26 cellular contexts compared by ENCODE assay signal in the genomic region with DNA sequence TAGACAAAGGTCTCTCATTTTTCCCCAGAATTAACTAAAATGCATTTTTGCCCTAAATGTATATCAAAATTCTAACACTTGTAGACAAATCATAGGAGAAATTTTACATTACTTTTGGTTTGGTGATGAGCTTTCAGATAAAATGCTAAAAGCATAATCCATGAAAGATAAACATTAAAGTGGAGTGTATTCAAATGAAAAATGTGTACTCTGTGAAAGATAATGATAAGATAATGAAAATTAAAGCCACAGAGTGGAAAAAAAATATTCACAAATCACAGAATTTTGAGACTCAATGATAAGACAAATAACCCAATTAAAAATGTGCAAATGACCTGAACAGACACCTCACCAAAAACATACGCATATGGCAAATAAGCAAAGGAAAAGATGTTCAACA.
"Had no signal": no experiment of that assay in that cellular context is flagged by ENCODE, and none has a peak within 500 bp of the region (broad histone marks: within the 10 kb centered on the region; RNA-seq: fewer than 3 reads in every experiment).

No MANE protein-coding gene starts in this region.

- H3K9me3 ChIP-seq: stomach, suprapubic skin, testis, thoracic aorta, thyroid gland, tibial artery, tibial nerve, transverse colon, upper lobe of left lung, upper lobe of right lung, uterus, vagina had no signal

- DNase-seq: stimulated activated CD4-positive, alpha-beta T cell treated with anti-CD3 and anti-CD28 coated beads, Interleukin-2, amount 100 ng/mL, for 48 hours; stimulated activated CD4-positive, alpha-beta T cell treated with anti-CD3 and anti-CD28 coated beads, Interleukin-4, amount 100 ng/mL, for 1 hour; stimulated activated CD4-positive, alpha-beta T cell treated with anti-CD3 and anti-CD28 coated beads, Interleukin-4, amount 100 ng/mL, for 24 hours; stimulated activated CD4-positive, alpha-beta T cell treated with anti-CD3 and anti-CD28 coated beads, Interleukin-4, amount 100 ng/mL, for 4 hours; stimulated activated CD8-positive, alpha-beta memory T cell treated with anti-CD3 and anti-CD28 coated beads, Interleukin-4, amount 100 ng/mL, for 48 hours; stimulated activated naive B cell treated with anti-CD40 and anti-IgM and Interleukin-4, amounts not matched to agents 10 μg/mL and 1 μg/mL and 100 μg/mL, for 72 hours; stimulated activated naive CD4-positive, alpha-beta T cell; stimulated activated naive CD4-positive, alpha-beta T cell treated with Interleukin-2 at 50 U/mL for 16 hours; stimulated activated naive CD8-positive, alpha-beta T cell treated with anti-CD3 and anti-CD28 coated beads, Interleukin-15, amount 100 ng/mL, for 72 hours; stimulated activated naive CD8-positive, alpha-beta T cell treated with anti-CD3 and anti-CD28 coated beads, Interleukin-15, Interleukin-2, amounts not matched to agents 100 U/mL and 50 U/mL, for 24 hours; stomach; substantia nigra; testis; thyroid gland; tibial artery; transverse colon; trophoblast cell; upper lobe of left lung; upper lobe of right lung; uterus had no signal

- ATAC-seq: stimulated activated effector memory CD8-positive, alpha-beta T cell treated with anti-CD3 and anti-CD28 coated beads, Interleukin-12 subunit alpha, Interleukin-12 subunit beta, amount 100 ng/mL, for 72 hours; stimulated activated memory B cell treated with anti-CD40 and anti-IgM and Interleukin-4, amounts not matched to agents 10 μg/mL and 1 μg/mL and 100 μg/mL, for 72 hours; stimulated activated naive B cell treated with anti-CD40 and anti-IgM and Interleukin-4, amounts not matched to agents 10 μg/mL and 1 μg/mL and 100 μg/mL, for 72 hours; stimulated activated naive CD8-positive, alpha-beta T cell treated with anti-CD3 and anti-CD28 coated beads, Interleukin-15, amount 100 ng/mL, for 72 hours; stimulated activated naive CD8-positive, alpha-beta T cell treated with anti-CD3 and anti-CD28 coated beads, Interleukin-15, Interleukin-2, amounts not matched to agents 100 U/mL and 50 U/mL, for 24 hours; upper lobe of right lung had no signal

- H3K4me1 ChIP-seq: stomach, suprapubic skin, testis, thyroid gland, tibial artery, tibial nerve, transverse colon, upper lobe of left lung, upper lobe of right lung, uterus, vagina had no signal

- H3K27ac ChIP-seq: stomach, suprapubic skin, testis, thoracic aorta, thyroid gland, tibial artery, tibial nerve, transverse colon, upper lobe of left lung, upper lobe of right lung, uterus, vagina had no signal

- H3K4me3 ChIP-seq: stomach, suprapubic skin, testis, thoracic aorta, thyroid gland, tibial artery, tibial nerve, transverse colon, upper lobe of left lung, upper lobe of right lung, uterus, vagina had no signal

- H3K27me3 ChIP-seq: stomach, testis, thyroid gland, tibial artery, tibial nerve, transverse colon, upper lobe of left lung, upper lobe of right lung, uterus, vagina had no signal

- H3K36me3 ChIP-seq: stomach, suprapubic skin, thoracic aorta, thyroid gland, tibial artery, tibial nerve, transverse colon, upper lobe of left lung, upper lobe of right lung, uterus, vagina had no signal
